Comparison of ENCODE assay signal across 1 cellular context in genomic region chr19:7471696-7472620, GRCh38.
TF ChIP-seq lines count a peak whose summit lies in the region.

No MANE protein-coding gene starts in this region.

TF ChIP-seq in H1, 55 proteins besides CTCF, POLR2A, EP300 and RAD21:
- TF ChIP-seq NANOG (IDR thresholded peaks at IDR 0.05; ENCODE audit: insufficient read depth, low read depth, low read length, poor library complexity, severe bottlenecking) (no peak), HDAC2 (IDR thresholded peaks at IDR 0.05; ENCODE audit: borderline replicate concordance in 1 of 2, low read depth in 2 of 2, low read length in 2 of 2) (no peak), POLR2AphosphoS5 (IDR thresholded peaks at IDR 0.05; ENCODE audit: low read depth, low read length) (0 out of 2 replicates have a peak, but pooled peaks have one; percentile 20), TBP (IDR thresholded peaks at IDR 0.05; ENCODE audit: low read depth, low read length) (no peak), NRF1 (IDR thresholded peaks at IDR 0.05; ENCODE audit: low read depth, low read length) (no peak), E2F6 (IDR thresholded peaks at IDR 0.05) (no peak), ATF3 (IDR thresholded peaks at IDR 0.05; ENCODE audit: insufficient read depth, low read depth, low read length) (no peak)
TF ChIP-seq in H1: peak in this region for 1.
